ENCODE assay signal across 20 cellular contexts in genomic region chr22:17190702-17191101, GRCh38. TPM values are rescaled to one million over a fixed set of nuclear protein-coding genes. Genes with fewer than 3 reads are reported as not detected.
DNase-seq lines count a peak whose midpoint lies in the region; ATAC-seq and TF ChIP-seq lines count a peak whose summit lies in the region.
"Had no signal": no experiment of that assay in that cellular context is flagged by ENCODE, and none has a peak within 500 bp of the region (broad histone marks: within the 10 kb centered on the region; RNA-seq: fewer than 3 reads in every experiment).

No MANE protein-coding gene starts in this region.

- TF ChIP-seq CTCF in natural killer cell (IDR thresholded peaks at IDR 0.05): no peak
- TF ChIP-seq CTCF in nephron progenitor cell (IDR thresholded peaks at IDR 0.05): no peak
- TF ChIP-seq CTCF in RWPE1 (conservative IDR thresholded peaks at IDR 0.05; ENCODE audit: low read depth): no peak
- no peak for TF ChIP-seq CTCF in ascending aorta (IDR thresholded peaks at IDR 0.05)

- no peak overlapping the region for H3K27ac Mint-ChIP-seq in natural killer cell treated with Interleukin-12 subunit alpha and Interleukin-12 subunit beta and Interleukin-15 and Interleukin-18, amount 100 ng/mL, for 72 hours
- no peak overlapping the region for H3K27ac Mint-ChIP-seq in natural killer cell
- peak overlapping the region; percentile 24 for H3K27ac Mint-ChIP-seq in T-helper 17 cell
- peak overlapping the region; percentile 72 for H3K27ac Mint-ChIP-seq in nephron progenitor cell

- H3K27me3 ChIP-seq in ascending aorta: no peaks in the 10 kb centered on the region
- H3K27me3 ChIP-seq: SJCRH30 had no signal

- POLR2A ChIA-PET in RWPE1 (lab: Yijun Ruan, JAX; ENCODE audit: low non-redundant PET): no interaction called here

- intact Hi-C loops in natural killer cell (cut with micrococcal nuclease): no loop called here
- intact Hi-C loops in ascending aorta (cut with DNase I): no loop called here

- peaks cover 8% of the 10 kb centered on the region in 2 donors for H3K4me1 Mint-ChIP-seq in natural killer cell treated with Interleukin-12 subunit alpha and Interleukin-12 subunit beta and Interleukin-15 and Interleukin-18, amount 100 ng/mL, for 72 hours (ENCODE audit: low read depth in 2 of 2)
- H3K4me1 Mint-ChIP-seq in natural killer cell: peaks cover 10 to 15% of the 10 kb centered on the region in 2 donors
- peaks cover 9% of the 10 kb centered on the region for H3K4me1 Mint-ChIP-seq in T-helper 17 cell
- peaks cover 21% of the 10 kb centered on the region for H3K4me1 Mint-ChIP-seq in nephron progenitor cell

- no peak overlapping the region for H3K4me3 Mint-ChIP-seq in natural killer cell treated with Interleukin-12 subunit alpha and Interleukin-12 subunit beta and Interleukin-15 and Interleukin-18, amount 100 ng/mL, for 72 hours
- H3K4me3 Mint-ChIP-seq in natural killer cell (no peak overlapping the region), T-helper 17 cell (no peak overlapping the region), nephron progenitor cell (no peak overlapping the region)

- H3K36me3 ChIP-seq in ascending aorta: no peaks in the 10 kb centered on the region
- H3K36me3 ChIP-seq: SJCRH30 had no signal

- no peak overlapping the region for H3K27ac ChIP-seq in RWPE1
- H3K27ac ChIP-seq in ascending aorta: no peak overlapping the region
- H3K27ac ChIP-seq: C4-2B, SJCRH30 had no signal

- no peaks in the 10 kb centered on the region for H3K36me3 Mint-ChIP-seq in natural killer cell treated with Interleukin-12 subunit alpha and Interleukin-12 subunit beta and Interleukin-15 and Interleukin-18, amount 100 ng/mL, for 72 hours
- H3K36me3 Mint-ChIP-seq in natural killer cell (no peaks in the 10 kb centered on the region), T-helper 17 cell (ENCODE audit: low read depth) (peaks cover 3% of the 10 kb centered on the region), nephron progenitor cell (ENCODE audit: low read depth) (peaks cover 15% of the 10 kb centered on the region)

- H3K4me3 ChIP-seq in ascending aorta: no peak overlapping the region
- H3K4me3 ChIP-seq: GM12878 had no signal

- DNase-seq in natural killer cell treated with Interleukin-12 subunit alpha and Interleukin-12 subunit beta and Interleukin-15 and Interleukin-18, amount 100 ng/mL, for 72 hours (ENCODE audit: low spot score): no peak
- DNase-seq in natural killer cell: no peak
- DNase-seq in T-helper 17 cell: no peak
- no peak for DNase-seq in nephron progenitor cell
- DNase-seq in RWPE1 (ENCODE audit: low spot score): no peak
- no peak for DNase-seq in ascending aorta (ENCODE audit: low spot score in 2 of 2)
- DNase-seq: GDM1; GOT3; MV-4-11; NCI-H1417; NCI-H1930; NCI-H2171; NCI-H446; NK-92 treated with Interleukin-12 subunit alpha and Interleukin-12 subunit beta, amount 100 ng/mL, for 24 hours; RPMI8226 had no signal

- H3K9me3 ChIP-seq in T-helper 17 cell (ENCODE audit: control insufficient read depth, low read length, poor library complexity, severe bottlenecking): no peaks in the 10 kb centered on the region
- no peaks in the 10 kb centered on the region for H3K9me3 ChIP-seq in ascending aorta
- H3K9me3 ChIP-seq: SJCRH30 had no signal

- H3K27me3 Mint-ChIP-seq in natural killer cell treated with Interleukin-12 subunit alpha and Interleukin-12 subunit beta and Interleukin-15 and Interleukin-18, amount 100 ng/mL, for 72 hours: no peaks in the 10 kb centered on the region
- H3K27me3 Mint-ChIP-seq in natural killer cell (ENCODE audit: low read depth in 2 of 2) (no peaks in the 10 kb centered on the region), T-helper 17 cell (no peaks in the 10 kb centered on the region), nephron progenitor cell (ENCODE audit: low read depth, poor library complexity) (peaks cover 4% of the 10 kb centered on the region)

- ATAC-seq in natural killer cell treated with Interleukin-12 subunit alpha and Interleukin-12 subunit beta and Interleukin-15 and Interleukin-18, amount 100 ng/mL, for 72 hours: peak; percentile 28 to 32
- ATAC-seq in natural killer cell (no peak), T-helper 17 cell (no peak), HG02973 (IDR thresholded peaks at IDR 0.05; ENCODE audit: unreplicated experiment) (no peak), GM21576 (IDR thresholded peaks at IDR 0.05; ENCODE audit: unreplicated experiment) (no peak)
- ATAC-seq: GM12878 had no signal

- no peaks in the 10 kb centered on the region for H3K4me1 ChIP-seq in ascending aorta

- no peaks in the 10 kb centered on the region for H3K9me3 Mint-ChIP-seq in natural killer cell treated with Interleukin-12 subunit alpha and Interleukin-12 subunit beta and Interleukin-15 and Interleukin-18, amount 100 ng/mL, for 72 hours
- H3K9me3 Mint-ChIP-seq in natural killer cell: no peaks in the 10 kb centered on the region
- H3K9me3 Mint-ChIP-seq in nephron progenitor cell: no peaks in the 10 kb centered on the region

- CTCF ChIA-PET in RWPE1 (lab: Yijun Ruan, JAX): no interaction called here

RNA-seq across cellular contexts. Expression of gene ADA2, which starts 28.5 kb away (rescaled TPM):
- 10 to 100 TPM; 18.0 to 18.9 TPM for total RNA-seq in natural killer cell treated with Interleukin-12 subunit alpha and Interleukin-12 subunit beta and Interleukin-15 and Interleukin-18, amount 100 ng/mL, for 72 hours
- 100 to 1,000 TPM; 117 to 148 (median 130) TPM for total RNA-seq in natural killer cell
- total RNA-seq in T-helper 17 cell: 10 to 100 TPM; 57.2 to 88.5 TPM
- total RNA-seq in ascending aorta: not detected

RNA-seq across cellular contexts. Expression of gene HDHD5, which starts 31.6 kb away (rescaled TPM):
- 10 to 100 TPM; 29.6 to 32.7 TPM for total RNA-seq in natural killer cell treated with Interleukin-12 subunit alpha and Interleukin-12 subunit beta and Interleukin-15 and Interleukin-18, amount 100 ng/mL, for 72 hours
- 10 to 100 TPM; 12.0 to 16.5 (median 13.5) TPM for total RNA-seq in natural killer cell
- 10 to 100 TPM; 16.7 to 17.4 TPM for total RNA-seq in T-helper 17 cell
- 55.8 TPM for total RNA-seq in ascending aorta

Comparison
In these comparisons a context has a peak if more than half of its experiments do, and no peak if none do; other contexts are left out.
1. ATAC-seq: peak in natural killer cell treated with Interleukin-12 subunit alpha and Interleukin-12 subunit beta and Interleukin-15 and Interleukin-18, amount 100 ng/mL, for 72 hours (2 of 2); none in natural killer cell (0 of 3), T-helper 17 cell (single experiment), HG02973 (single experiment) and GM21576 (single experiment).
2. H3K27ac Mint-ChIP-seq: peak in T-helper 17 cell (single experiment) and nephron progenitor cell (single experiment); none in natural killer cell treated with Interleukin-12 subunit alpha and Interleukin-12 subunit beta and Interleukin-15 and Interleukin-18, amount 100 ng/mL, for 72 hours (0 of 2) and natural killer cell (0 of 2).
3. RNA of gene ADA2, which starts 28.5 kb away (total RNA-seq): 117 to 148 TPM in natural killer cell, 57.2 to 88.5 TPM in T-helper 17 cell and 18.0 to 18.9 TPM in natural killer cell treated with Interleukin-12 subunit alpha and Interleukin-12 subunit beta and Interleukin-15 and Interleukin-18, amount 100 ng/mL, for 72 hours; not detected in ascending aorta (single experiment); every median in the first group is over 10 times any median in the second.